Comparison of ENCODE assay signal across 1 cellular context in the genomic region with DNA sequence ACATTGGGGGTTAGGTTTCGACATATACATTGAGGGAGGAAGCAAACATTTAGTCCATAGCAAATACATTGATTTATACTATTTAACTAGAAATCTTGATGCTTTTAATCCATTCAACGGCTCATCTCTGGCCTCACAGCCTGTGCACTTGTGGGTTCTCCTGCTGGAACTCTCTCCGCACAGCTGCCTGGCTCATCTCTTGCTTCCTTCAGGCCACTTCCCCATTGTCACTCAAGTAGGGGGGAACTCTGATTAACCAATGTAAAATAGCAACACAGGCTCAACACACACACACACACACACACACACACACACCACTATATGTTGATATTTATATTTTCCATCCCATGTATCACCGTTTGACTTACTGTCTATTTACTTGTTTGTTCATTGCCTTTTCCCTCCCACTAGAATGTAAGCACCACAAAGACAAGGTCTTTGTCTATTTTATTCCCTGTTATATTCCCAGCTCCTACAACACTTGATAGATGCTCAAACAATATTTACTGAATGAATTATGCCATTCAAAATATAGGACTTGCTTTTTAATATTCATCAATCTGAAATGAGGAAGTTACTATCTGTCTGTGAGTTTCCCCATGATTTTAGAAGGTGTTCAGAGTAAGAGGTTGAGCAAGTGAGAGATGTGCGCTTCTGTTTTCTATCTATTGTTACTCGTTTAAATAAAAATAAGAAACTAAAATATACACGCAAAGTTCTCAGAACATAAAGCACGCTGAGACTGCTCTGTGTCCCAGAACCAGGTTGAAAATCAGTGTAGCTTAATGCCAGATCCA.
TF ChIP-seq lines count a peak whose summit lies in the region.

No MANE protein-coding gene starts in this region.

TF ChIP-seq in GM12878, 131 proteins besides CTCF, POLR2A, EP300 and RAD21 (continued from another document):
- TF ChIP-seq ZNF217 (IDR thresholded peaks at IDR 0.05) (no peak), CHD2 (IDR thresholded peaks at IDR 0.05; ENCODE audit: borderline replicate concordance, low read depth, low read length) (no peak), SUZ12 (IDR thresholded peaks at IDR 0.05; ENCODE audit: unreplicated experiment) (no peak)
